ENCODE assay signal across 1 cellular context in genomic region chr6:136226027-136226673, GRCh38.
TF ChIP-seq lines count a peak whose summit lies in the region.

No MANE protein-coding gene starts in this region.

TF ChIP-seq in HepG2, 621 proteins besides CTCF, POLR2A, EP300 and RAD21 (continued from another document and continues in another):
- TF ChIP-seq KDM5A (IDR thresholded peaks at IDR 0.05; ENCODE audit: borderline replicate concordance, low read length), result no peak
- no peak for TF ChIP-seq ATF7-NPFF (CRISPR knock-in tag; IDR thresholded peaks at IDR 0.05; ENCODE audit: low read depth)
- no peak for TF ChIP-seq YY1 (IDR thresholded peaks at IDR 0.05; ENCODE audit: insufficient read depth, insufficient replicate concordance, low read depth, low read length)
- no peak for TF ChIP-seq SNAPC2 (CRISPR knock-in tag; IDR thresholded peaks at IDR 0.05)
- TF ChIP-seq ZFP36L1 (CRISPR knock-in tag; IDR thresholded peaks at IDR 0.05), result peak; percentile 49; the same call in 1 of the 2 replicates
- TF ChIP-seq GRHL1 (CRISPR knock-in tag; conservative IDR thresholded peaks at IDR 0.05), result no peak
- TF ChIP-seq CEBPZ (IDR thresholded peaks at IDR 0.05; ENCODE audit: low read length), result no peak
- TF ChIP-seq CREB3 (CRISPR knock-in tag; IDR thresholded peaks at IDR 0.05), result no peak
- TF ChIP-seq ZNF235 (CRISPR knock-in tag; IDR thresholded peaks at IDR 0.05; ENCODE audit: borderline replicate concordance), result no peak
- no peak for TF ChIP-seq HOXA3 (CRISPR knock-in tag; IDR thresholded peaks at IDR 0.05)
- no peak for TF ChIP-seq SMYD3 (CRISPR knock-in tag; IDR thresholded peaks at IDR 0.05)
- no peak for TF ChIP-seq HDAC6 (IDR thresholded peaks at IDR 0.05; ENCODE audit: low read depth, low read length)
- TF ChIP-seq ELF3 (CRISPR knock-in tag; IDR thresholded peaks at IDR 0.05), result peak; percentile 76; the same call in 1 of the 2 replicates
- TF ChIP-seq RFXANK (CRISPR knock-in tag; IDR thresholded peaks at IDR 0.05), result no peak
- no peak for TF ChIP-seq MLLT10 (CRISPR knock-in tag; IDR thresholded peaks at IDR 0.05)
- no peak for TF ChIP-seq SALL2 (CRISPR knock-in tag; IDR thresholded peaks at IDR 0.05)
- TF ChIP-seq SOX5 (CRISPR knock-in tag; IDR thresholded peaks at IDR 0.05; ENCODE audit: borderline replicate concordance), result no peak; the same call in 1 of the 2 replicates
- TF ChIP-seq ZNF605 (CRISPR knock-in tag; IDR thresholded peaks at IDR 0.05), result no peak
- TF ChIP-seq HNF4A (CRISPR knock-in tag; IDR thresholded peaks at IDR 0.05), result 0 out of 2 replicates have a peak, but pooled peaks have one; percentile 4
- TF ChIP-seq MYNN (CRISPR knock-in tag; IDR thresholded peaks at IDR 0.05; ENCODE audit: low read depth), result no peak
- no peak for TF ChIP-seq ZNF816 (CRISPR knock-in tag; IDR thresholded peaks at IDR 0.05; ENCODE audit: borderline replicate concordance)
- TF ChIP-seq ZKSCAN8 (CRISPR knock-in tag; IDR thresholded peaks at IDR 0.05; ENCODE audit: borderline replicate concordance), result 0 out of 2 replicates have a peak, but pooled peaks have one; percentile 4
- no peak for TF ChIP-seq MEF2D (CRISPR knock-in tag; IDR thresholded peaks at IDR 0.05)
- no peak for TF ChIP-seq ZNF276 (CRISPR knock-in tag; IDR thresholded peaks at IDR 0.05; ENCODE audit: low read depth)
- no peak for TF ChIP-seq PRMT3 (CRISPR knock-in tag; IDR thresholded peaks at IDR 0.05; ENCODE audit: borderline replicate concordance, low read depth)
- 0 out of 2 replicates have a peak, but pooled peaks have one; percentile 17 for TF ChIP-seq STAT6 (CRISPR knock-in tag; IDR thresholded peaks at IDR 0.05; ENCODE audit: borderline replicate concordance)
- TF ChIP-seq ZNF891 (CRISPR knock-in tag; IDR thresholded peaks at IDR 0.05), result no peak
- no peak for TF ChIP-seq HMG20B (CRISPR knock-in tag; conservative IDR thresholded peaks at IDR 0.05)
- TF ChIP-seq NFRKB (IDR thresholded peaks at IDR 0.05), result no peak
- TF ChIP-seq CREBL2 (CRISPR knock-in tag; IDR thresholded peaks at IDR 0.05; ENCODE audit: borderline replicate concordance), result no peak
- no peak for TF ChIP-seq ZNF280D (CRISPR knock-in tag; IDR thresholded peaks at IDR 0.05)
- TF ChIP-seq DNMT1 (CRISPR knock-in tag; IDR thresholded peaks at IDR 0.05), result no peak
- no peak for TF ChIP-seq ZNF556 (CRISPR knock-in tag; IDR thresholded peaks at IDR 0.05; ENCODE audit: borderline replicate concordance)
- TF ChIP-seq BCL6 (CRISPR knock-in tag; IDR thresholded peaks at IDR 0.05), result peak; percentile 9; the same call in 1 of the 2 replicates
- peak in 1 of 2 experiments; percentile 99; a peak in 2 of 4 replicates for TF ChIP-seq ATF4 (CRISPR knock-in tag; IDR thresholded peaks at IDR 0.05)
- no peak for TF ChIP-seq KDM6A (CRISPR knock-in tag; IDR thresholded peaks at IDR 0.05; ENCODE audit: low read depth)
- peak; percentile 12; the same call in 1 of the 2 replicates for TF ChIP-seq KAT8 (CRISPR knock-in tag; IDR thresholded peaks at IDR 0.05)
- no peak for TF ChIP-seq ZNF747 (CRISPR knock-in tag; IDR thresholded peaks at IDR 0.05; ENCODE audit: borderline replicate concordance)
- TF ChIP-seq ZNF232 (CRISPR knock-in tag; IDR thresholded peaks at IDR 0.05; ENCODE audit: borderline replicate concordance), result no peak
- TF ChIP-seq ZNF883 (CRISPR knock-in tag; IDR thresholded peaks at IDR 0.05; ENCODE audit: not compliant biosample characterization), result no peak
- 0 out of 2 replicates have a peak, but pooled peaks have one; percentile 26 for TF ChIP-seq ZSCAN9 (CRISPR knock-in tag; IDR thresholded peaks at IDR 0.05; ENCODE audit: borderline replicate concordance)
- TF ChIP-seq MIER3 (CRISPR knock-in tag; IDR thresholded peaks at IDR 0.05; ENCODE audit: borderline replicate concordance), result 0 out of 2 replicates have a peak, but pooled peaks have one; percentile 11
- no peak for TF ChIP-seq MNT (IDR thresholded peaks at IDR 0.05)
- no peak; the same call in 1 of the 2 replicates for TF ChIP-seq PPARG (CRISPR knock-in tag; conservative IDR thresholded peaks at IDR 0.05)
- TF ChIP-seq MIXL1 (CRISPR knock-in tag; IDR thresholded peaks at IDR 0.05), result peak; percentile 17; the same call in 1 of the 2 replicates
- TF ChIP-seq SSRP1 (CRISPR knock-in tag; IDR thresholded peaks at IDR 0.05), result no peak
- peak; percentile 8 for TF ChIP-seq ASH2L (IDR thresholded peaks at IDR 0.05; ENCODE audit: insufficient read length, low read depth, low read length)
- peak; percentile 3 to 29; a peak in 1 of 4 replicates for TF ChIP-seq NR2F1 (CRISPR knock-in tag; IDR thresholded peaks at IDR 0.05)
- peak; percentile 65 for TF ChIP-seq CREB1 (IDR thresholded peaks at IDR 0.05)
- no peak for TF ChIP-seq CREB1 (CRISPR knock-in tag; IDR thresholded peaks at IDR 0.05)
- TF ChIP-seq MAFG (CRISPR knock-in tag; IDR thresholded peaks at IDR 0.05), result no peak
- no peak for TF ChIP-seq YEATS2 (CRISPR knock-in tag; IDR thresholded peaks at IDR 0.05; ENCODE audit: borderline replicate concordance)
- no peak for TF ChIP-seq SMARCC2 (IDR thresholded peaks at IDR 0.05)
- no peak for TF ChIP-seq PCBP1 (IDR thresholded peaks at IDR 0.05; ENCODE audit: borderline replicate concordance, low read depth, low read length)
- no peak for TF ChIP-seq ZSCAN31 (CRISPR knock-in tag; IDR thresholded peaks at IDR 0.05; ENCODE audit: low read depth)
- no peak for TF ChIP-seq ZFP41 (CRISPR knock-in tag; IDR thresholded peaks at IDR 0.05; ENCODE audit: borderline replicate concordance)
- no peak for TF ChIP-seq HOXA9 (CRISPR knock-in tag; IDR thresholded peaks at IDR 0.05; ENCODE audit: borderline replicate concordance)
